In the genomic region with DNA sequence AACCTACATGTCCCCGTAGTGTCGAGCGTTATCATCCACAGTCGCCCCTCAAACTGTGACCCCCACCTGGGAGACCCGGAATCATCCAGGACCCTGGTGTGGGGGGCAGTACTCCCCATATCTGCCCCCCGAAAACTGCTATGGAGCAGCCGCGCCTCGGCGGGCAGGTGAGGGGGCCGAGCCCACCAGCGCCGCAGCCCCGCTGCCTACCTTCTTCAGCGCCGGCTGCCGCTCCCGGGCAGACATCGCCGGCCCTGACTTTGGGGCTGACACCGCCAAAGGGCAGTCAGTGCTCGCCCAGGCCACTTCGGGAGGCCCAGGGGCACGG, we compare ENCODE assay signal across 8 cellular contexts. TPM values are rescaled to one million over a fixed set of nuclear protein-coding genes. Genes with fewer than 3 reads are reported as not detected.
DNase-seq lines count a peak whose midpoint lies in the region; ATAC-seq and TF ChIP-seq lines count a peak whose summit lies in the region.

No MANE protein-coding gene starts in this region.

- peaks cover 13% of the 10 kb centered on the region for H3K27me3 ChIP-seq in CD8-positive, alpha-beta T cell (ENCODE audit: insufficient read depth, low read length)
- H3K27me3 ChIP-seq in OCI-LY1 (ENCODE audit: insufficient read depth, low read length) = no peaks in the 10 kb centered on the region
- H3K27me3 ChIP-seq in esophagus muscularis mucosa = no peaks in the 10 kb centered on the region
- no peaks in the 10 kb centered on the region for H3K27me3 ChIP-seq in parathyroid adenoma (ENCODE audit: control insufficient read depth, insufficient read depth, low read length)

- no peaks in the 10 kb centered on the region for H3K9me3 Mint-ChIP-seq in CD8-positive, alpha-beta T cell

- no peak for TF ChIP-seq EP300 in esophagus muscularis mucosa (IDR thresholded peaks at IDR 0.05)

- H3K4me3 ChIP-seq in CD8-positive, alpha-beta T cell (ENCODE audit: low read depth, low read length) = peak overlapping the region; percentile 34
- H3K4me3 ChIP-seq in OCI-LY1 (ENCODE audit: low read depth, low read length, poor library complexity, severe bottlenecking) (peak overlapping the region; percentile 64), esophagus muscularis mucosa (peak overlapping the region; percentile 66 to 87 (median 83)), parathyroid adenoma (ENCODE audit: low read depth, low read length) (peak overlapping the region; percentile 52)

- no peak overlapping the region for H3K27ac ChIP-seq in CD8-positive, alpha-beta T cell (ENCODE audit: low read depth, low read length)
- H3K27ac ChIP-seq in OCI-LY1 (ENCODE audit: low read depth, low read length, poor library complexity, severe bottlenecking) (no peak overlapping the region), esophagus muscularis mucosa (replicated peaks in 1 of 4) (peak overlapping the region; percentile 88 to 93 (median 90)), parathyroid adenoma (no peak overlapping the region)

- H2AFZ ChIP-seq in OCI-LY1 (ENCODE audit: low read length) (no peak overlapping the region), parathyroid adenoma (peak overlapping the region; percentile 86)

- no peak for TF ChIP-seq CTCF in CD8-positive, alpha-beta T cell (IDR thresholded peaks at IDR 0.05)
- no peak for TF ChIP-seq CTCF in OCI-LY1 (IDR thresholded peaks at IDR 0.05; ENCODE audit: low read length)
- no peak for TF ChIP-seq CTCF in esophagus muscularis mucosa (IDR thresholded peaks at IDR 0.05)
- TF ChIP-seq CTCF in parathyroid adenoma (IDR thresholded peaks at IDR 0.05) = no peak

- no peaks in the 10 kb centered on the region for H3K36me3 ChIP-seq in CD8-positive, alpha-beta T cell (ENCODE audit: insufficient read depth, low read length)
- H3K36me3 ChIP-seq in OCI-LY1 (ENCODE audit: insufficient read depth, low read length) (no peaks in the 10 kb centered on the region), esophagus muscularis mucosa (no peaks in the 10 kb centered on the region), parathyroid adenoma (ENCODE audit: control insufficient read depth, insufficient read depth, low read length) (no peaks in the 10 kb centered on the region)

- ATAC-seq in CD8-positive, alpha-beta T cell = no peak
- no peak for ATAC-seq in HG02970 (IDR thresholded peaks at IDR 0.05; ENCODE audit: low FRiP score, unreplicated experiment)
- no peak for ATAC-seq in GM18861 (IDR thresholded peaks at IDR 0.05; ENCODE audit: unreplicated experiment)
- ATAC-seq in HG02798 (IDR thresholded peaks at IDR 0.05; ENCODE audit: poor library complexity, unreplicated experiment) = no peak

- H3K4me1 ChIP-seq in CD8-positive, alpha-beta T cell (ENCODE audit: insufficient read depth, low read length) = no peaks in the 10 kb centered on the region
- H3K4me1 ChIP-seq in OCI-LY1 (ENCODE audit: insufficient read depth, low read length, severe bottlenecking) (peaks cover 14% of the 10 kb centered on the region), esophagus muscularis mucosa (peaks cover 15 to 52% (median 29%) of the 10 kb centered on the region in 4 donors), parathyroid adenoma (no peaks in the 10 kb centered on the region)

- no peaks in the 10 kb centered on the region for H3K9me3 ChIP-seq in CD8-positive, alpha-beta T cell (ENCODE audit: low read length)
- H3K9me3 ChIP-seq in OCI-LY1 (ENCODE audit: low read length) = no peaks in the 10 kb centered on the region
- no peaks in the 10 kb centered on the region for H3K9me3 ChIP-seq in esophagus muscularis mucosa
- no peaks in the 10 kb centered on the region for H3K9me3 ChIP-seq in parathyroid adenoma (ENCODE audit: control insufficient read depth, low read length)

- POLR2A ChIA-PET in CD8-positive, alpha-beta T cell (lab: Charles Lee) = no interaction called here

- no peaks in the 10 kb centered on the region for H3K79me2 ChIP-seq in OCI-LY1 (ENCODE audit: insufficient read depth, low read length)
- no peaks in the 10 kb centered on the region for H3K79me2 ChIP-seq in parathyroid adenoma

- H3K27me3 Mint-ChIP-seq in CD8-positive, alpha-beta T cell (ENCODE audit: low read depth) = peaks cover 51% of the 10 kb centered on the region

- no peak overlapping the region for H3K27ac Mint-ChIP-seq in CD8-positive, alpha-beta T cell

- H3K4me2 ChIP-seq in OCI-LY1 (ENCODE audit: low read length) (peak overlapping the region; percentile 70), parathyroid adenoma (ENCODE audit: low read length) (peak overlapping the region; percentile 64)

- peak overlapping the region; percentile 81 for H3K4me3 Mint-ChIP-seq in CD8-positive, alpha-beta T cell

- intact Hi-C loops in CD8-positive, alpha-beta T cell (cut with DNase I, micrococcal nuclease) = loop anchor here in 1 of 2 experiments (2.0 to 10.0 kb wide), 3 partner anchors 19 to 521 kb away; no protein-coding TSS in a partner anchor
- intact Hi-C loops in esophagus muscularis mucosa (cut with DNase I) = loop anchor here (5.0 kb wide), 1 partner anchor 521 kb away; no protein-coding TSS in a partner anchor

- no peak for TF ChIP-seq POLR2A in esophagus muscularis mucosa (IDR thresholded peaks at IDR 0.05; ENCODE audit: low read depth)

- H3K9ac ChIP-seq in OCI-LY1 (ENCODE audit: low read length) (no peak overlapping the region; the same call in 1 of the 2 replicates), parathyroid adenoma (no peak overlapping the region)

- CTCF ChIA-PET in CD8-positive, alpha-beta T cell (lab: Charles Lee) = no interaction called here

- no peaks in the 10 kb centered on the region for H4K20me1 ChIP-seq in OCI-LY1 (ENCODE audit: insufficient read depth, low read length)

- DNase-seq in CD8-positive, alpha-beta T cell = peak in 1 of 7 experiments; percentile 8
- no peak for DNase-seq in esophagus muscularis mucosa (ENCODE audit: extremely low spot score)
- no peak for DNase-seq in NCI-H128 (lab: John Stamatoyannopoulos, UW; ENCODE audit: unreplicated experiment)

- WGBS in esophagus muscularis mucosa = 0% methylated on average over 10 of the region's 24 CpGs

- no peaks in the 10 kb centered on the region for H3K9me2 ChIP-seq in OCI-LY1 (ENCODE audit: low read depth, low read length)

- H3K4me1 Mint-ChIP-seq in CD8-positive, alpha-beta T cell (ENCODE audit: low read depth) = peaks cover 15% of the 10 kb centered on the region

- no peaks in the 10 kb centered on the region for H3F3A ChIP-seq in OCI-LY1 (ENCODE audit: insufficient read depth, low read length)

- no peaks in the 10 kb centered on the region for H3K36me3 Mint-ChIP-seq in CD8-positive, alpha-beta T cell

RNA-seq across cellular contexts. Expression of gene ARHGAP20, which starts 0.8 kb away (rescaled TPM):
- total RNA-seq in CD8-positive, alpha-beta T cell = under 1 TPM in 1 of 2 experiments, not detected in 1; 0.06 TPM
- 1 to 10 TPM; 5.1 to 9.4 (median 6.9) TPM for total RNA-seq in esophagus muscularis mucosa

Comparison
In these comparisons a context has a peak if more than half of its experiments do, and no peak if none do; other contexts are left out.
1. H3K27ac ChIP-seq: peak in esophagus muscularis mucosa (4 of 4); none in CD8-positive, alpha-beta T cell (single experiment), OCI-LY1 (single experiment) and parathyroid adenoma (single experiment).
2. RNA of gene ARHGAP20, which starts 0.8 kb away (total RNA-seq): 5.1 to 9.4 TPM in esophagus muscularis mucosa; 0.06 TPM in CD8-positive, alpha-beta T cell; every median in the first group is over 4 times any median in the second.
3. Peak in every context shown above with its lines, with median percentiles within 50 percentile points of each other: H3K4me3 ChIP-seq.